ENCODE assay signal across 1 cellular context in the genomic region with DNA sequence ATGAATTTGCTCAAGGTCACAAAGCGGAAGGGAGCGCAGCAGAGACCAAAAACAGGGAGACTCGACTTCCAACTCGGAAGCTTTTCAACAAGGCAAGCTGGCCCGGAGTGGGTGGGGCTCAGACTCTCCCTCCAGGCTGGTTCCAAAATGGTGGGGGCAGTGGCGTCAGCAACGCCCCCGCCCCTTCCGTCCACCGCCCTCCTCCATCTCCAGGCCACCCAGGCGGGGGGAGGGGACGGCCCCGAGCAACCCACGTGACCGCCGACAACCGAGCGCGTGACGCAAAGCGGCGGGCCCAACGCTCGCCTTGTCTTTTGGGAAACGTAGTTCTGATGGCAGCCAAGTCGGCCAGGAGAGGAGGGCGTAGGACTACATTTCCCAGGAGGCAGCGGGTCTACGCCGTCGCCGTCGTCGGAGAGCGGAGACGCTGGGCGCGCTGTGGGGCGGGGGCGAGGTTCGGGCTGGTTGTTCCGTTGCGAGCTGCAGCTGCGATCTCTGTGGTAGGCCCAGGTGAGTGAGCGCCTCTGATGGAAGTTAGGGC.
A peak's percentile ranks its signal among the peaks of the same experiment; 100 is the strongest.
TF ChIP-seq lines count a peak whose summit lies in the region.

Gene THRAP3, plus strand, starts transcription at position 448 of the 541 bp plus-strand sequence. CDS start 58,121 bp downstream, outside the sequence.

TF ChIP-seq in HepG2, 621 proteins besides CTCF, POLR2A, EP300 and RAD21 (continued from another document and continues in another):
- TF ChIP-seq, protein P1, sequence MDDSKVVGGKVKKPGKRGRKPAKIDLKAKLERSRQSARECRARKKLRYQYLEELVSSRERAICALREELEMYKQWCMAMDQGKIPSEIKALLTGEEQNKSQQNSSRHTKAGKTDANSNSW (CRISPR knock-in tag; IDR thresholded peaks at IDR 0.05; ENCODE audit: borderline replicate concordance), result 0 out of 2 replicates have a peak, but pooled peaks have one; percentile 34
- TF ChIP-seq POLR2G (IDR thresholded peaks at IDR 0.05; ENCODE audit: low read depth, low read length), result peak; percentile 95
- TF ChIP-seq ZNF556 (CRISPR knock-in tag; IDR thresholded peaks at IDR 0.05; ENCODE audit: borderline replicate concordance), result peak; percentile 34; the same call in 1 of the 2 replicates
- 0 out of 2 replicates have a peak, but pooled peaks have one; percentile 60 for TF ChIP-seq ZNF580 (CRISPR knock-in tag; IDR thresholded peaks at IDR 0.05; ENCODE audit: borderline replicate concordance, low read depth)
- TF ChIP-seq ADNP (CRISPR knock-in tag; IDR thresholded peaks at IDR 0.05), result no peak
- TF ChIP-seq ZNF317 (CRISPR knock-in tag; IDR thresholded peaks at IDR 0.05), result peak; percentile 85; the same call in 1 of the 2 replicates
- TF ChIP-seq, protein P2, sequence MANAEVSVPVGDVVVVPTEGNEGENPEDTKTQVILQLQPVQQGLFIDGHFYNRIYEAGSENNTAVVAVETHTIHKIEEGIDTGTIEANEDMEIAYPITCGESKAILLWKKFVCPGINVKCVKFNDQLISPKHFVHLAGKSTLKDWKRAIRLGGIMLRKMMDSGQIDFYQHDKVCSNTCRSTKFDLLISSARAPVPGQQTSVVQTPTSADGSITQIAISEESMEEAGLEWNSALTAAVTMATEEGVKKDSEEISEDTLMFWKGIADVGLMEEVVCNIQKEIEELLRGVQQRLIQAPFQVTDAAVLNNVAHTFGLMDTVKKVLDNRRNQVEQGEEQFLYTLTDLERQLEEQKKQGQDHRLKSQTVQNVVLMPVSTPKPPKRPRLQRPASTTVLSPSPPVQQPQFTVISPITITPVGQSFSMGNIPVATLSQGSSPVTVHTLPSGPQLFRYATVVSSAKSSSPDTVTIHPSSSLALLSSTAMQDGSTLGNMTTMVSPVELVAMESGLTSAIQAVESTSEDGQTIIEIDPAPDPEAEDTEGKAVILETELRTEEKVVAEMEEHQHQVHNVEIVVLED (CRISPR knock-in tag; IDR thresholded peaks at IDR 0.05; ENCODE audit: borderline replicate concordance), result peak; percentile 100
- TF ChIP-seq DNMT3B (CRISPR knock-in tag; conservative IDR thresholded peaks at IDR 0.05), result 0 out of 2 replicates have a peak, but pooled peaks have one; percentile 63
- TF ChIP-seq SIN3A (IDR thresholded peaks at IDR 0.05; ENCODE audit: borderline replicate concordance, low read depth, low read length), result peak; percentile 66
- TF ChIP-seq, protein P3, sequence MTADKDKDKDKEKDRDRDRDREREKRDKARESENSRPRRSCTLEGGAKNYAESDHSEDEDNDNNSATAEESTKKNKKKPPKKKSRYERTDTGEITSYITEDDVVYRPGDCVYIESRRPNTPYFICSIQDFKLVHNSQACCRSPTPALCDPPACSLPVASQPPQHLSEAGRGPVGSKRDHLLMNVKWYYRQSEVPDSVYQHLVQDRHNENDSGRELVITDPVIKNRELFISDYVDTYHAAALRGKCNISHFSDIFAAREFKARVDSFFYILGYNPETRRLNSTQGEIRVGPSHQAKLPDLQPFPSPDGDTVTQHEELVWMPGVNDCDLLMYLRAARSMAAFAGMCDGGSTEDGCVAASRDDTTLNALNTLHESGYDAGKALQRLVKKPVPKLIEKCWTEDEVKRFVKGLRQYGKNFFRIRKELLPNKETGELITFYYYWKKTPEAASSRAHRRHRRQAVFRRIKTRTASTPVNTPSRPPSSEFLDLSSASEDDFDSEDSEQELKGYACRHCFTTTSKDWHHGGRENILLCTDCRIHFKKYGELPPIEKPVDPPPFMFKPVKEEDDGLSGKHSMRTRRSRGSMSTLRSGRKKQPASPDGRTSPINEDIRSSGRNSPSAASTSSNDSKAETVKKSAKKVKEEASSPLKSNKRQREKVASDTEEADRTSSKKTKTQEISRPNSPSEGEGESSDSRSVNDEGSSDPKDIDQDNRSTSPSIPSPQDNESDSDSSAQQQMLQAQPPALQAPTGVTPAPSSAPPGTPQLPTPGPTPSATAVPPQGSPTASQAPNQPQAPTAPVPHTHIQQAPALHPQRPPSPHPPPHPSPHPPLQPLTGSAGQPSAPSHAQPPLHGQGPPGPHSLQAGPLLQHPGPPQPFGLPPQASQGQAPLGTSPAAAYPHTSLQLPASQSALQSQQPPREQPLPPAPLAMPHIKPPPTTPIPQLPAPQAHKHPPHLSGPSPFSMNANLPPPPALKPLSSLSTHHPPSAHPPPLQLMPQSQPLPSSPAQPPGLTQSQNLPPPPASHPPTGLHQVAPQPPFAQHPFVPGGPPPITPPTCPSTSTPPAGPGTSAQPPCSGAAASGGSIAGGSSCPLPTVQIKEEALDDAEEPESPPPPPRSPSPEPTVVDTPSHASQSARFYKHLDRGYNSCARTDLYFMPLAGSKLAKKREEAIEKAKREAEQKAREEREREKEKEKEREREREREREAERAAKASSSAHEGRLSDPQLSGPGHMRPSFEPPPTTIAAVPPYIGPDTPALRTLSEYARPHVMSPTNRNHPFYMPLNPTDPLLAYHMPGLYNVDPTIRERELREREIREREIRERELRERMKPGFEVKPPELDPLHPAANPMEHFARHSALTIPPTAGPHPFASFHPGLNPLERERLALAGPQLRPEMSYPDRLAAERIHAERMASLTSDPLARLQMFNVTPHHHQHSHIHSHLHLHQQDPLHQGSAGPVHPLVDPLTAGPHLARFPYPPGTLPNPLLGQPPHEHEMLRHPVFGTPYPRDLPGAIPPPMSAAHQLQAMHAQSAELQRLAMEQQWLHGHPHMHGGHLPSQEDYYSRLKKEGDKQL (CRISPR knock-in tag; IDR thresholded peaks at IDR 0.05; ENCODE audit: low read depth), result peak; percentile 9; the same call in 1 of the 2 replicates
- peak; percentile 95; the same call in 1 of the 2 replicates for TF ChIP-seq TBP (CRISPR knock-in tag; IDR thresholded peaks at IDR 0.05)
- TF ChIP-seq HIVEP1 (CRISPR knock-in tag; IDR thresholded peaks at IDR 0.05), result peak; percentile 94
- peak; percentile 98 for TF ChIP-seq RBFOX2 (IDR thresholded peaks at IDR 0.05; ENCODE audit: low read depth, low read length)
- peak; percentile 61 for TF ChIP-seq TEAD3 (CRISPR knock-in tag; optimal IDR thresholded peaks at IDR 0.05; ENCODE audit: borderline replicate concordance)
- TF ChIP-seq ZNF776 (CRISPR knock-in tag; IDR thresholded peaks at IDR 0.05), result peak; percentile 97
- TF ChIP-seq, protein P4, sequence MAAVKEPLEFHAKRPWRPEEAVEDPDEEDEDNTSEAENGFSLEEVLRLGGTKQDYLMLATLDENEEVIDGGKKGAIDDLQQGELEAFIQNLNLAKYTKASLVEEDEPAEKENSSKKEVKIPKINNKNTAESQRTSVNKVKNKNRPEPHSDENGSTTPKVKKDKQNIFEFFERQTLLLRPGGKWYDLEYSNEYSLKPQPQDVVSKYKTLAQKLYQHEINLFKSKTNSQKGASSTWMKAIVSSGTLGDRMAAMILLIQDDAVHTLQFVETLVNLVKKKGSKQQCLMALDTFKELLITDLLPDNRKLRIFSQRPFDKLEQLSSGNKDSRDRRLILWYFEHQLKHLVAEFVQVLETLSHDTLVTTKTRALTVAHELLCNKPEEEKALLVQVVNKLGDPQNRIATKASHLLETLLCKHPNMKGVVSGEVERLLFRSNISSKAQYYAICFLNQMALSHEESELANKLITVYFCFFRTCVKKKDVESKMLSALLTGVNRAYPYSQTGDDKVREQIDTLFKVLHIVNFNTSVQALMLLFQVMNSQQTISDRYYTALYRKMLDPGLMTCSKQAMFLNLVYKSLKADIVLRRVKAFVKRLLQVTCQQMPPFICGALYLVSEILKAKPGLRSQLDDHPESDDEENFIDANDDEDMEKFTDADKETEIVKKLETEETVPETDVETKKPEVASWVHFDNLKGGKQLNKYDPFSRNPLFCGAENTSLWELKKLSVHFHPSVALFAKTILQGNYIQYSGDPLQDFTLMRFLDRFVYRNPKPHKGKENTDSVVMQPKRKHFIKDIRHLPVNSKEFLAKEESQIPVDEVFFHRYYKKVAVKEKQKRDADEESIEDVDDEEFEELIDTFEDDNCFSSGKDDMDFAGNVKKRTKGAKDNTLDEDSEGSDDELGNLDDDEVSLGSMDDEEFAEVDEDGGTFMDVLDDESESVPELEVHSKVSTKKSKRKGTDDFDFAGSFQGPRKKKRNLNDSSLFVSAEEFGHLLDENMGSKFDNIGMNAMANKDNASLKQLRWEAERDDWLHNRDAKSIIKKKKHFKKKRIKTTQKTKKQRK (IDR thresholded peaks at IDR 0.05; ENCODE audit: low read length), result no peak
- TF ChIP-seq, protein P5, sequence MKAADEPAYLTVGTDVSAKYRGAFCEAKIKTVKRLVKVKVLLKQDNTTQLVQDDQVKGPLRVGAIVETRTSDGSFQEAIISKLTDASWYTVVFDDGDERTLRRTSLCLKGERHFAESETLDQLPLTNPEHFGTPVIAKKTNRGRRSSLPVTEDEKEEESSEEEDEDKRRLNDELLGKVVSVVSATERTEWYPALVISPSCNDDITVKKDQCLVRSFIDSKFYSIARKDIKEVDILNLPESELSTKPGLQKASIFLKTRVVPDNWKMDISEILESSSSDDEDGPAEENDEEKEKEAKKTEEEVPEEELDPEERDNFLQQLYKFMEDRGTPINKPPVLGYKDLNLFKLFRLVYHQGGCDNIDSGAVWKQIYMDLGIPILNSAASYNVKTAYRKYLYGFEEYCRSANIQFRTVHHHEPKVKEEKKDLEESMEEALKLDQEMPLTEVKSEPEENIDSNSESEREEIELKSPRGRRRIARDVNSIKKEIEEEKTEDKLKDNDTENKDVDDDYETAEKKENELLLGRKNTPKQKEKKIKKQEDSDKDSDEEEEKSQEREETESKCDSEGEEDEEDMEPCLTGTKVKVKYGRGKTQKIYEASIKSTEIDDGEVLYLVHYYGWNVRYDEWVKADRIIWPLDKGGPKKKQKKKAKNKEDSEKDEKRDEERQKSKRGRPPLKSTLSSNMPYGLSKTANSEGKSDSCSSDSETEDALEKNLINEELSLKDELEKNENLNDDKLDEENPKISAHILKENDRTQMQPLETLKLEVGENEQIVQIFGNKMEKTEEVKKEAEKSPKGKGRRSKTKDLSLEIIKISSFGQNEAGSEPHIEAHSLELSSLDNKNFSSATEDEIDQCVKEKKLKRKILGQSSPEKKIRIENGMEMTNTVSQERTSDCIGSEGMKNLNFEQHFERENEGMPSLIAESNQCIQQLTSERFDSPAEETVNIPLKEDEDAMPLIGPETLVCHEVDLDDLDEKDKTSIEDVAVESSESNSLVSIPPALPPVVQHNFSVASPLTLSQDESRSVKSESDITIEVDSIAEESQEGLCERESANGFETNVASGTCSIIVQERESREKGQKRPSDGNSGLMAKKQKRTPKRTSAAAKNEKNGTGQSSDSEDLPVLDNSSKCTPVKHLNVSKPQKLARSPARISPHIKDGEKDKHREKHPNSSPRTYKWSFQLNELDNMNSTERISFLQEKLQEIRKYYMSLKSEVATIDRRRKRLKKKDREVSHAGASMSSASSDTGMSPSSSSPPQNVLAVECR (CRISPR knock-in tag; IDR thresholded peaks at IDR 0.05; ENCODE audit: borderline replicate concordance), result peak; percentile 91; the same call in 1 of the 2 replicates
- TF ChIP-seq, protein P6, sequence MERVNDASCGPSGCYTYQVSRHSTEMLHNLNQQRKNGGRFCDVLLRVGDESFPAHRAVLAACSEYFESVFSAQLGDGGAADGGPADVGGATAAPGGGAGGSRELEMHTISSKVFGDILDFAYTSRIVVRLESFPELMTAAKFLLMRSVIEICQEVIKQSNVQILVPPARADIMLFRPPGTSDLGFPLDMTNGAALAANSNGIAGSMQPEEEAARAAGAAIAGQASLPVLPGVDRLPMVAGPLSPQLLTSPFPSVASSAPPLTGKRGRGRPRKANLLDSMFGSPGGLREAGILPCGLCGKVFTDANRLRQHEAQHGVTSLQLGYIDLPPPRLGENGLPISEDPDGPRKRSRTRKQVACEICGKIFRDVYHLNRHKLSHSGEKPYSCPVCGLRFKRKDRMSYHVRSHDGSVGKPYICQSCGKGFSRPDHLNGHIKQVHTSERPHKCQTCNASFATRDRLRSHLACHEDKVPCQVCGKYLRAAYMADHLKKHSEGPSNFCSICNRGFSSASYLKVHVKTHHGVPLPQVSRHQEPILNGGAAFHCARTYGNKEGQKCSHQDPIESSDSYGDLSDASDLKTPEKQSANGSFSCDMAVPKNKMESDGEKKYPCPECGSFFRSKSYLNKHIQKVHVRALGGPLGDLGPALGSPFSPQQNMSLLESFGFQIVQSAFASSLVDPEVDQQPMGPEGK (CRISPR knock-in tag; IDR thresholded peaks at IDR 0.05), result peak; percentile 100
- peak; percentile 58; the same call in 1 of the 2 replicates for TF ChIP-seq ZNF451 (CRISPR knock-in tag; IDR thresholded peaks at IDR 0.05)
- TF ChIP-seq MXI1 (IDR thresholded peaks at IDR 0.05; ENCODE audit: borderline replicate concordance, low read depth, low read length), result peak; percentile 77; the same call in 2 of the 3 replicates
- TF ChIP-seq ZMYM3 (CRISPR knock-in tag; IDR thresholded peaks at IDR 0.05), result peak; percentile 44; the same call in 1 of the 2 replicates
- peak; percentile 73; the same call in 1 of the 2 replicates for TF ChIP-seq ZNF280B (CRISPR knock-in tag; IDR thresholded peaks at IDR 0.05; ENCODE audit: borderline replicate concordance)
- no peak for TF ChIP-seq NR2F1 (CRISPR knock-in tag; IDR thresholded peaks at IDR 0.05)
- no peak for TF ChIP-seq CERS6 (CRISPR knock-in tag; IDR thresholded peaks at IDR 0.05)
- peak; percentile 41 for TF ChIP-seq GABPA (IDR thresholded peaks at IDR 0.05; ENCODE audit: low read depth, low read length)
- TF ChIP-seq GABPA (CRISPR knock-in tag; IDR thresholded peaks at IDR 0.05; ENCODE audit: low read depth), result peak; percentile 82
- peak; percentile 36 for TF ChIP-seq SKI (IDR thresholded peaks at IDR 0.05; ENCODE audit: partially characterized antibody)
